22 cellular contexts compared by ENCODE assay signal in the genomic region with DNA sequence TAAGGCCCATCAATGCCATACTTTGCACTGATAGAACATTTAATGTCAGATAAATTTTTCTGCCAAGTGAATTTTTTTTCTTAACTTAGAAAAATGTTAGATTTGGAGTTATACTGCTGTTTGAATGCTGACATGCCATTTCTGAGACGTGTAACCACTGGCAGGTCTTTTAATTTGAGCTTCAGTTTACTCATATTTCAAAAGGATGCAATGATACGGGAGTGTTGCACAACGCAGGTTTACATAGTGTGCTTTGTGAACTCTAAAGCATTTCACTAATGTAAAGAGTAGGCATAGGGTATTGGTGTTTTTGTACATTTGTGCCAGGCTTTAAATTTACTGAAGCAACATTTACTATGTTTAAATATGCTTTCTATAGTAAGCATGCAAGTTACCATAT. TPM values are rescaled to one million over a fixed set of nuclear protein-coding genes. Genes with fewer than 3 reads are reported as not detected.
DNase-seq lines count a peak whose midpoint lies in the region; ATAC-seq and TF ChIP-seq lines count a peak whose summit lies in the region.
"Had no signal": no experiment of that assay in that cellular context is flagged by ENCODE, and none has a peak within 500 bp of the region (broad histone marks: within the 10 kb centered on the region; RNA-seq: fewer than 3 reads in every experiment).

No MANE protein-coding gene starts in this region.

- ATAC-seq in RWPE2 (ENCODE audit: low read depth) (peak; percentile 57), HG03378 (IDR thresholded peaks at IDR 0.05; ENCODE audit: unreplicated experiment) (no peak), SK-N-SH treated with all-trans-retinoic acid at 6 μM for 48 hours (no peak), HG03025 (IDR thresholded peaks at IDR 0.05; ENCODE audit: low FRiP score, unreplicated experiment) (no peak)
- ATAC-seq: left ventricle myocardium superior, upper lobe of right lung had no signal

- no peaks in the 10 kb centered on the region for H3K27me3 ChIP-seq in cardiac muscle cell
- H3K27me3 ChIP-seq in right atrium auricular region: no peaks in the 10 kb centered on the region
- no peaks in the 10 kb centered on the region for H3K27me3 ChIP-seq in RWPE2 (ENCODE audit: insufficient read depth, poor library complexity, severe bottlenecking)
- H3K27me3 ChIP-seq: BLaER1, upper lobe of right lung had no signal

- H3K4me1 ChIP-seq in cardiac muscle cell (ENCODE audit: low read depth): peaks cover 45% of the 10 kb centered on the region
- peaks cover 0 to 54% of the 10 kb centered on the region in 2 donors for H3K4me1 ChIP-seq in right atrium auricular region
- peaks cover 28% of the 10 kb centered on the region for H3K4me1 ChIP-seq in RWPE2 (ENCODE audit: insufficient read depth, poor library complexity, severe bottlenecking)

- DNase-seq in cardiac muscle cell (ENCODE audit: low read depth in 1 of 2, low spot score in 1 of 2) (peak in 1 of 2 donors; percentile 36), right atrium auricular region (ENCODE audit: low spot score) (no peak), RWPE2 (ENCODE audit: low spot score) (no peak), fibroblast of the aortic adventitia (ENCODE audit: low read depth) (peak; percentile 12), RPMI8226 (no peak)
- DNase-seq: activated CD4-positive, CD25-positive, alpha-beta regulatory T cell treated with anti-CD3 and anti-CD28 coated beads, Interleukin-2, amount 50 U/mL, for 72 hours; activated CD8-positive, alpha-beta memory T cell treated with anti-CD3 and anti-CD28 coated beads for 24 hours; activated naive CD4-positive, alpha-beta T cell treated with anti-CD3 and anti-CD28 coated beads for 36 hours; activated T-cell treated with anti-CD3 and anti-CD28 coated beads, Interleukin-2, amount 50 U/mL, for 48 hours; Caco-2; endodermal cell; H9; immature natural killer cell; left ventricle myocardium superior; NCI-H1092; NCI-H2107; NCI-H510A; upper lobe of right lung had no signal

- H3K27ac ChIP-seq in cardiac muscle cell: peak overlapping the region; percentile 100
- H3K27ac ChIP-seq in right atrium auricular region: no peak overlapping the region
- no peak overlapping the region for H3K27ac ChIP-seq in RWPE2 (ENCODE audit: poor library complexity, severe bottlenecking)
- H3K27ac ChIP-seq: BLaER1, upper lobe of right lung had no signal

- H3K4me3 ChIP-seq in cardiac muscle cell (no peak overlapping the region), right atrium auricular region (no peak overlapping the region), RWPE2 (ENCODE audit: severe bottlenecking) (no peak overlapping the region), fibroblast of the aortic adventitia (ENCODE audit: low read depth, low read length) (no peak overlapping the region)
- H3K4me3 ChIP-seq: BLaER1, upper lobe of right lung had no signal

- peaks cover 3% of the 10 kb centered on the region for H3K36me3 ChIP-seq in cardiac muscle cell
- peaks cover 25% of the 10 kb centered on the region for H3K36me3 ChIP-seq in right atrium auricular region
- peaks cover 68% of the 10 kb centered on the region for H3K36me3 ChIP-seq in RWPE2 (ENCODE audit: low read depth)

- no peak for TF ChIP-seq CTCF in cardiac muscle cell (IDR thresholded peaks at IDR 0.05; ENCODE audit: low read depth, low read length)
- no peak for TF ChIP-seq CTCF in right atrium auricular region (IDR thresholded peaks at IDR 0.05)
- TF ChIP-seq CTCF in RWPE2 (IDR thresholded peaks at IDR 0.05; ENCODE audit: poor library complexity, severe bottlenecking): no peak
- no peak for TF ChIP-seq CTCF in fibroblast of the aortic adventitia (IDR thresholded peaks at IDR 0.05; ENCODE audit: insufficient read depth, low read length)

- H3K9me3 ChIP-seq in cardiac muscle cell (ENCODE audit: low read depth) (no peaks in the 10 kb centered on the region), right atrium auricular region (no peaks in the 10 kb centered on the region), RWPE2 (ENCODE audit: severe bottlenecking) (no peaks in the 10 kb centered on the region)
- H3K9me3 ChIP-seq: BLaER1 had no signal

TF ChIP-seq in SK-N-SH treated with all-trans-retinoic acid at 6 μM for 48 hours, 23 proteins besides CTCF, POLR2A, EP300 and RAD21 (continues in another document):
- TF ChIP-seq ZNF8 (CRISPR knock-in tag; IDR thresholded peaks at IDR 0.05): no peak
- no peak for TF ChIP-seq ISL1 (CRISPR knock-in tag; IDR thresholded peaks at IDR 0.05)
- TF ChIP-seq ZFP3 (CRISPR knock-in tag; IDR thresholded peaks at IDR 0.05): no peak
- TF ChIP-seq, protein P1, sequence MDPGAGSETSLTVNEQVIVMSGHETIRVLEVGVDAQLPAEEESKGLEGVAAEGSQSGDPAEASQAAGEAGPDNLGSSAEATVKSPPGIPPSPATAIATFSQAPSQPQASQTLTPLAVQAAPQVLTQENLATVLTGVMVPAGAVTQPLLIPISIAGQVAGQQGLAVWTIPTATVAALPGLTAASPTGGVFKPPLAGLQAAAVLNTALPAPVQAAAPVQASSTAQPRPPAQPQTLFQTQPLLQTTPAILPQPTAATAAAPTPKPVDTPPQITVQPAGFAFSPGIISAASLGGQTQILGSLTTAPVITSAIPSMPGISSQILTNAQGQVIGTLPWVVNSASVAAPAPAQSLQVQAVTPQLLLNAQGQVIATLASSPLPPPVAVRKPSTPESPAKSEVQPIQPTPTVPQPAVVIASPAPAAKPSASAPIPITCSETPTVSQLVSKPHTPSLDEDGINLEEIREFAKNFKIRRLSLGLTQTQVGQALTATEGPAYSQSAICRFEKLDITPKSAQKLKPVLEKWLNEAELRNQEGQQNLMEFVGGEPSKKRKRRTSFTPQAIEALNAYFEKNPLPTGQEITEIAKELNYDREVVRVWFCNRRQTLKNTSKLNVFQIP (CRISPR knock-in tag; IDR thresholded peaks at IDR 0.05; ENCODE audit: borderline replicate concordance, low read depth): no peak
- no peak for TF ChIP-seq ZC3H10 (CRISPR knock-in tag; IDR thresholded peaks at IDR 0.05)
- no peak for TF ChIP-seq TCF4 (CRISPR knock-in tag; IDR thresholded peaks at IDR 0.05; ENCODE audit: borderline replicate concordance)
- TF ChIP-seq ARNTL (CRISPR knock-in tag; IDR thresholded peaks at IDR 0.05; ENCODE audit: borderline replicate concordance, low read depth): no peak
- no peak for TF ChIP-seq ZNF70 (CRISPR knock-in tag; IDR thresholded peaks at IDR 0.05)
- TF ChIP-seq ESRRG (CRISPR knock-in tag; IDR thresholded peaks at IDR 0.05): no peak
- TF ChIP-seq TOX (CRISPR knock-in tag; IDR thresholded peaks at IDR 0.05; ENCODE audit: borderline replicate concordance): no peak
- TF ChIP-seq PPARA (CRISPR knock-in tag; IDR thresholded peaks at IDR 0.05; ENCODE audit: borderline replicate concordance): no peak
- no peak for TF ChIP-seq RARB (CRISPR knock-in tag; IDR thresholded peaks at IDR 0.05)
- TF ChIP-seq CSDC2 (CRISPR knock-in tag; IDR thresholded peaks at IDR 0.05): no peak
- no peak for TF ChIP-seq ZFP30 (CRISPR knock-in tag; IDR thresholded peaks at IDR 0.05)
- TF ChIP-seq, protein P2, sequence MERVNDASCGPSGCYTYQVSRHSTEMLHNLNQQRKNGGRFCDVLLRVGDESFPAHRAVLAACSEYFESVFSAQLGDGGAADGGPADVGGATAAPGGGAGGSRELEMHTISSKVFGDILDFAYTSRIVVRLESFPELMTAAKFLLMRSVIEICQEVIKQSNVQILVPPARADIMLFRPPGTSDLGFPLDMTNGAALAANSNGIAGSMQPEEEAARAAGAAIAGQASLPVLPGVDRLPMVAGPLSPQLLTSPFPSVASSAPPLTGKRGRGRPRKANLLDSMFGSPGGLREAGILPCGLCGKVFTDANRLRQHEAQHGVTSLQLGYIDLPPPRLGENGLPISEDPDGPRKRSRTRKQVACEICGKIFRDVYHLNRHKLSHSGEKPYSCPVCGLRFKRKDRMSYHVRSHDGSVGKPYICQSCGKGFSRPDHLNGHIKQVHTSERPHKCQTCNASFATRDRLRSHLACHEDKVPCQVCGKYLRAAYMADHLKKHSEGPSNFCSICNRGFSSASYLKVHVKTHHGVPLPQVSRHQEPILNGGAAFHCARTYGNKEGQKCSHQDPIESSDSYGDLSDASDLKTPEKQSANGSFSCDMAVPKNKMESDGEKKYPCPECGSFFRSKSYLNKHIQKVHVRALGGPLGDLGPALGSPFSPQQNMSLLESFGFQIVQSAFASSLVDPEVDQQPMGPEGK (CRISPR knock-in tag; IDR thresholded peaks at IDR 0.05; ENCODE audit: borderline replicate concordance): no peak
- TF ChIP-seq, protein P3, sequence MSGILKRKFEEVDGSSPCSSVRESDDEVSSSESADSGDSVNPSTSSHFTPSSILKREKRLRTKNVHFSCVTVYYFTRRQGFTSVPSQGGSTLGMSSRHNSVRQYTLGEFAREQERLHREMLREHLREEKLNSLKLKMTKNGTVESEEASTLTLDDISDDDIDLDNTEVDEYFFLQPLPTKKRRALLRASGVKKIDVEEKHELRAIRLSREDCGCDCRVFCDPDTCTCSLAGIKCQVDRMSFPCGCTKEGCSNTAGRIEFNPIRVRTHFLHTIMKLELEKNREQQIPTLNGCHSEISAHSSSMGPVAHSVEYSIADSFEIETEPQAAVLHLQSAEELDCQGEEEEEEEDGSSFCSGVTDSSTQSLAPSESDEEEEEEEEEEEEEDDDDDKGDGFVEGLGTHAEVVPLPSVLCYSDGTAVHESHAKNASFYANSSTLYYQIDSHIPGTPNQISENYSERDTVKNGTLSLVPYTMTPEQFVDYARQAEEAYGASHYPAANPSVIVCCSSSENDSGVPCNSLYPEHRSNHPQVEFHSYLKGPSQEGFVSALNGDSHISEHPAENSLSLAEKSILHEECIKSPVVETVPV (CRISPR knock-in tag; IDR thresholded peaks at IDR 0.05): no peak
- TF ChIP-seq SNAI2 (CRISPR knock-in tag; IDR thresholded peaks at IDR 0.05): no peak
- TF ChIP-seq ZNF565 (CRISPR knock-in tag; conservative IDR thresholded peaks at IDR 0.05; ENCODE audit: low read depth): no peak

RNA-seq across cellular contexts. Expression of a gene that starts 4.2 kb away (rescaled TPM):
- total RNA-seq in cardiac muscle cell (12.5 and 18.6 TPM in 2 replicates), right atrium auricular region (10 to 100 TPM; 11.8 to 15.1 TPM), fibroblast of the aortic adventitia (ENCODE audit: low replicate concordance) (8.1 and 11.1 TPM in 2 replicates)
- polyA plus RNA-seq in cardiac muscle cell: 17.6 and 38.3 TPM in 2 replicates

RNA-seq across cellular contexts. Expression of a gene that starts 51.4 kb away (rescaled TPM):
- total RNA-seq in cardiac muscle cell (10.9 and 13.0 TPM in 2 replicates), right atrium auricular region (1 to 10 TPM; 3.5 to 6.2 TPM), fibroblast of the aortic adventitia (ENCODE audit: low replicate concordance) (7.3 and 8.8 TPM in 2 replicates)
- polyA plus RNA-seq in cardiac muscle cell: 4.9 and 8.8 TPM in 2 replicates
